Comparison of ENCODE assay signal across 9 cellular contexts in the genomic region with DNA sequence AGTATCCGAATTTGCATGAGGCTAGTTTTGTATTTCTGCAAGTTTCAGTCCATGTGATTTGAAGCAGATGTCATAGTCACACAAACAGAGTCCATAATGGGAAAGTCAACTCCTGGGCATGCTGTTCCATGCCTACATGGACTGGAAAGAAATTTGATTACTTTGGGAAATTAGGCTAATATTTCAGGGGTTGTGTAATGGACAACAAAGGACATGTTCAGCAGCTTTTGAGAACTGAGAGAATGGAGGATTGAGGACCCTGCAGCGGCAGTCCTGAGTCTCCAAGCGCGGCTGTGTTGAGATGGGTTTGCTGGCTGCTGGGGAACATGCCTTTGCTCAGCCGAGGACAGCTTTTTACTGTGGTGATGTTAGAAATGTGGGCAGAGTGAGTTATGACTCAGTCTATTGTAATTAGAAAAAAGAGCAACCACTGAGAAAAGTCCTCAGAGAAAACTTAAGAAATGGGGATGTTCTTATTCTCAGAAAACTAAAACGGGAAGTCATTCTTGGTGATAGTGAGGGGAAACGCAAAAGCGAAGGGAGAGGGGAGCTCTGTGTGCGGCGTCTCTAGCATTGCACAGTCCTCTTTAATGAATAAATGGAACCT.
DNase-seq lines count a peak whose midpoint lies in the region; ATAC-seq and TF ChIP-seq lines count a peak whose summit lies in the region.
"Had no signal": no experiment of that assay in that cellular context is flagged by ENCODE, and none has a peak within 500 bp of the region (broad histone marks: within the 10 kb centered on the region; RNA-seq: fewer than 3 reads in every experiment).

No MANE protein-coding gene starts in this region.

- peak overlapping the region; percentile 71 for H3K4me3 Mint-ChIP-seq in activated CD4-positive, alpha-beta T cell treated with anti-CD3 and anti-CD28 coated beads, Interleukin-2, amount 10 ng/mL, durations not matched to agents 24 days and 14 days
- no peak overlapping the region for H3K4me3 Mint-ChIP-seq in mesothelial cell of epicardium

- H3K4me1 Mint-ChIP-seq in activated CD4-positive, alpha-beta T cell treated with anti-CD3 and anti-CD28 coated beads, Interleukin-2, amount 10 ng/mL, durations not matched to agents 24 days and 14 days: peaks cover 51% of the 10 kb centered on the region
- peaks cover 3% of the 10 kb centered on the region for H3K4me1 Mint-ChIP-seq in mesothelial cell of epicardium

- H3K36me3 Mint-ChIP-seq in activated CD4-positive, alpha-beta T cell treated with anti-CD3 and anti-CD28 coated beads, Interleukin-2, amount 10 ng/mL, durations not matched to agents 24 days and 14 days (ENCODE audit: low read depth): peaks cover 12% of the 10 kb centered on the region
- no peaks in the 10 kb centered on the region for H3K36me3 Mint-ChIP-seq in mesothelial cell of epicardium

- WGBS in aorta, 2 donors: 62 to 65% methylated on average over 10 of the region's 10 CpGs

- no peaks in the 10 kb centered on the region for H3K27me3 Mint-ChIP-seq in activated CD4-positive, alpha-beta T cell treated with anti-CD3 and anti-CD28 coated beads, Interleukin-2, amount 10 ng/mL, durations not matched to agents 24 days and 14 days
- H3K27me3 Mint-ChIP-seq in mesothelial cell of epicardium (ENCODE audit: low read depth): peaks cover 5% of the 10 kb centered on the region

- intact Hi-C loops in activated CD4-positive, alpha-beta T cell treated with anti-CD3 and anti-CD28 coated beads, Interleukin-2, amount 10 ng/mL, durations not matched to agents 24 days and 14 days (cut with micrococcal nuclease): loop anchor here (1.0 to 5.0 kb wide), 4 partner anchors 8 to 200 kb away; no protein-coding TSS in a partner anchor
- intact Hi-C loops in left cardiac atrium (cut with DNase I): no loop called here
- intact Hi-C loops in aorta (cut with DNase I): no loop called here

- peak; percentile 93 for DNase-seq in CD1c-positive myeloid dendritic cell (ENCODE audit: extremely low spot score)
- DNase-seq in activated CD4-positive, alpha-beta T cell treated with anti-CD3 and anti-CD28 coated beads, Interleukin-2, amount 10 ng/mL, durations not matched to agents 24 days and 14 days: peak; percentile 85
- no peak for DNase-seq in left cardiac atrium
- no peak for DNase-seq in aorta
- DNase-seq in ACHN: no peak
- DNase-seq in mesothelial cell of epicardium (ENCODE audit: low spot score in 2 of 2, unreplicated experiment in 2 of 2): no peak

- no peaks in the 10 kb centered on the region for H3K9me3 Mint-ChIP-seq in activated CD4-positive, alpha-beta T cell treated with anti-CD3 and anti-CD28 coated beads, Interleukin-2, amount 10 ng/mL, durations not matched to agents 24 days and 14 days
- peaks cover 9% of the 10 kb centered on the region for H3K9me3 Mint-ChIP-seq in mesothelial cell of epicardium

- no peaks in the 10 kb centered on the region for H3K4me1 ChIP-seq in aorta (ENCODE audit: control insufficient read depth in 1 of 2, insufficient read depth in 2 of 2, low read length in 2 of 2)

- TF ChIP-seq CTCF in mesothelial cell of epicardium (IDR thresholded peaks at IDR 0.05; ENCODE audit: unreplicated experiment): no peak

- H3K27me3 ChIP-seq in aorta (ENCODE audit: control insufficient read depth in 1 of 2, insufficient read depth in 2 of 2, low read length in 1 of 2): no peaks in the 10 kb centered on the region

- H3K9me3 ChIP-seq in aorta (ENCODE audit: control insufficient read depth, low read length): no peaks in the 10 kb centered on the region
- H3K9me3 ChIP-seq: thoracic aorta had no signal

- in situ Hi-C loops in ACHN (cut with HindIII; ENCODE audit: low pct_ligation_motif_present, low pct_unique_long_range_greater_than_20kb, low sequenced_read_pairs): no loop called here

- ATAC-seq in GM19328 (IDR thresholded peaks at IDR 0.05; ENCODE audit: unreplicated experiment): peak; percentile 84
- ATAC-seq in HG03354 (IDR thresholded peaks at IDR 0.05; ENCODE audit: poor library complexity, severe bottlenecking, unreplicated experiment): peak; percentile 90
- ATAC-seq in left cardiac atrium: peak; percentile 51 to 75
- ATAC-seq in aorta (ENCODE audit: low FRiP score): peak; percentile 63

- H3K27ac ChIP-seq in aorta (ENCODE audit: low read depth in 1 of 2, low read length in 2 of 2): no peak overlapping the region

- H3K27ac Mint-ChIP-seq in activated CD4-positive, alpha-beta T cell treated with anti-CD3 and anti-CD28 coated beads, Interleukin-2, amount 10 ng/mL, durations not matched to agents 24 days and 14 days: peak overlapping the region; percentile 82
- no peak overlapping the region for H3K27ac Mint-ChIP-seq in mesothelial cell of epicardium

- H3K4me3 ChIP-seq in aorta (ENCODE audit: low read length in 2 of 2): no peak overlapping the region
- H3K4me3 ChIP-seq: thoracic aorta had no signal

- no peaks in the 10 kb centered on the region for H3K36me3 ChIP-seq in aorta (ENCODE audit: control insufficient read depth in 1 of 2, insufficient read depth in 2 of 2, low read length in 1 of 2)
- H3K36me3 ChIP-seq: thoracic aorta had no signal

Comparison
In these comparisons a context has a peak if more than half of its experiments do, and no peak if none do; other contexts are left out.
1. DNase-seq: peak in CD1c-positive myeloid dendritic cell (single experiment) and activated CD4-positive, alpha-beta T cell treated with anti-CD3 and anti-CD28 coated beads, Interleukin-2, amount 10 ng/mL, durations not matched to agents 24 days and 14 days (single experiment); none in left cardiac atrium (single experiment), aorta (0 of 2), ACHN (single experiment) and mesothelial cell of epicardium (0 of 2).
2. Peak in every context shown above with its lines, with median percentiles within 50 percentile points of each other: ATAC-seq.